ENCODE assay signal across 9 cellular contexts in genomic region chr18:864872-865273, GRCh38. TPM values are rescaled to one million over a fixed set of nuclear protein-coding genes. Genes with fewer than 3 reads are reported as not detected.
DNase-seq lines count a peak whose midpoint lies in the region; ATAC-seq and TF ChIP-seq lines count a peak whose summit lies in the region.
"Had no signal": no experiment of that assay in that cellular context is flagged by ENCODE, and none has a peak within 500 bp of the region (broad histone marks: within the 10 kb centered on the region; RNA-seq: fewer than 3 reads in every experiment).

No MANE protein-coding gene starts in this region.

- H3K4me1 ChIP-seq in Peyer's patch, result no peaks in the 10 kb centered on the region
- no peaks in the 10 kb centered on the region for H3K4me1 ChIP-seq in suprapubic skin

- TF ChIP-seq CTCF in Peyer's patch (IDR thresholded peaks at IDR 0.05) (peak; percentile 16 to 94 (median 84)), suprapubic skin (IDR thresholded peaks at IDR 0.05) (peak; percentile 77)

- H3K27ac ChIP-seq in Peyer's patch (no peak overlapping the region), suprapubic skin (no peak overlapping the region)

- WGBS in suprapubic skin, result 0% methylated on average over 15 of the region's 15 CpGs

- TF ChIP-seq EP300 in Ishikawa (IDR thresholded peaks at IDR 0.05; ENCODE audit: borderline replicate concordance) (no peak), suprapubic skin (IDR thresholded peaks at IDR 0.05) (no peak)

- H3K4me3 ChIP-seq in Peyer's patch (no peak overlapping the region), suprapubic skin (no peak overlapping the region)

- DNase-seq in COLO668 (lab: John Stamatoyannopoulos, UW; ENCODE audit: unreplicated experiment), result peak; percentile 85
- peak; percentile 19 to 83 (median 65) for DNase-seq in Peyer's patch
- DNase-seq in activated T-cell treated with anti-CD3 and anti-CD28 coated beads, Interleukin-2, amount 50 U/mL, for 48 hours, result peak; percentile 66 to 76
- DNase-seq in fibroblast of peridontal ligament (ENCODE audit: extremely low read depth), result peak; percentile 75
- DNase-seq in non-pigmented ciliary epithelial cell (ENCODE audit: low read depth), result peak; percentile 35
- DNase-seq in suprapubic skin (ENCODE audit: low spot score in 2 of 2), result peak in 1 of 2 donors; percentile 69

- TF ChIP-seq RAD21 in Ishikawa (IDR thresholded peaks at IDR 0.05; ENCODE audit: low read depth), result peak; percentile 100

- H3K9me3 ChIP-seq in Peyer's patch (no peaks in the 10 kb centered on the region), suprapubic skin (no peaks in the 10 kb centered on the region)

- ATAC-seq in GM21367 (IDR thresholded peaks at IDR 0.05; ENCODE audit: unreplicated experiment), result peak; percentile 81

- TF ChIP-seq POLR2A in Peyer's patch (IDR thresholded peaks at IDR 0.05) (no peak), suprapubic skin (IDR thresholded peaks at IDR 0.05) (no peak)

- no peaks in the 10 kb centered on the region for H3K27me3 ChIP-seq in Peyer's patch
- H3K27me3 ChIP-seq in suprapubic skin, result peaks cover 11% of the 10 kb centered on the region

- no peaks in the 10 kb centered on the region for H3K36me3 ChIP-seq in Peyer's patch
- H3K36me3 ChIP-seq in suprapubic skin, result no peaks in the 10 kb centered on the region

TF ChIP-seq in Ishikawa, 13 proteins besides CTCF, POLR2A, EP300 and RAD21:
- TF ChIP-seq REST (IDR thresholded peaks at IDR 0.05; ENCODE audit: low read depth) (no peak), EGR1 (IDR thresholded peaks at IDR 0.05) (no peak), TCF12 (IDR thresholded peaks at IDR 0.05; ENCODE audit: low read depth) (no peak), ZBTB7A (IDR thresholded peaks at IDR 0.05; ENCODE audit: low read depth) (no peak), FOXM1 (IDR thresholded peaks at IDR 0.05; ENCODE audit: borderline replicate concordance, low read depth) (no peak), CEBPB (IDR thresholded peaks at IDR 0.05) (no peak), NFIC (IDR thresholded peaks at IDR 0.05) (no peak), CREB1 (IDR thresholded peaks at IDR 0.05; ENCODE audit: low read depth) (no peak), YY1 (IDR thresholded peaks at IDR 0.05; ENCODE audit: low read depth) (no peak), MAX (IDR thresholded peaks at IDR 0.05) (no peak), TAF1 (IDR thresholded peaks at IDR 0.05; ENCODE audit: low read depth) (no peak), TEAD4 (IDR thresholded peaks at IDR 0.05) (no peak), USF1 (IDR thresholded peaks at IDR 0.05) (no peak)

RNA-seq across cellular contexts. Expression of gene ADCYAP1, which starts 39.8 kb away (rescaled TPM):
- total RNA-seq in Peyer's patch, result not detected
- not detected for total RNA-seq in suprapubic skin
- total RNA-seq: T-helper 2 cell treated with Interferon-gamma antibody and Interleukin-4, amounts not matched to agents 100 ng/mL and 5 ng/mL, for 36 hours had no signal

RNA-seq across cellular contexts. Expression of gene YES1, which starts 52.8 kb away (rescaled TPM):
- total RNA-seq in Peyer's patch (100 to 1,000 TPM in 1 of 4 donors, 10 to 100 TPM in 3; 46.2 to 119 (median 83.0) TPM), suprapubic skin (100 to 1,000 TPM in 2 of 4 donors, 10 to 100 TPM in 2; 98.6 to 102 (median 100) TPM)
